ENCODE assay signal across 8 cellular contexts in the genomic region with DNA sequence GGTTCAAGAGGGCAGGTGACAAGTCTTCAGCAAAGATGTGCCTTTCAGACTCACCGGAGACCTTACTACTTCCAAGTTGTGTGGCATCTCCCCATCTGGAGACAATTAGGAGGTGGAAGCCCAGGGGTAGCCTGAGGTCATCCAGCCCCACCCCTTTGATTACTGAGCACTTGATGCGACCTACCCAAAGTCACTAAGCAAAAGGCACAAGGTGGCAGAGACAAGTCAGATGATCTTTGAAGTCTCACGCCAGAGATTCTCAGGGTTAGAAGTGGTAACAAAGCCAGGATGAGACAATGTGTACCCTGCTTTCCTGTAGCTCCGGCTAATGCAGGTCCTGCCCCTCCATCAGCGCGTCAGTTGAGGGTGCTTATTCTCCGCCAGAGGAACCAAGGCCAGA. TPM values are rescaled to one million over a fixed set of nuclear protein-coding genes. Genes with fewer than 3 reads are reported as not detected.
DNase-seq lines count a peak whose midpoint lies in the region; ATAC-seq, FAIRE-seq and TF ChIP-seq lines count a peak whose summit lies in the region.

No MANE protein-coding gene starts in this region.

- no peaks in the 10 kb centered on the region for H3K9me3 ChIP-seq in astrocyte (ENCODE audit: insufficient read depth, low read depth, low read length)

- peaks cover 25% of the 10 kb centered on the region for H3K4me1 ChIP-seq in astrocyte (ENCODE audit: insufficient read depth, low read length)

- H3K27me3 Mint-ChIP-seq in CD14-positive monocyte (ENCODE audit: low read depth in 3 of 3) (peaks cover 0 to 2% (median 0%) of the 10 kb centered on the region in 3 donors), HFFc6 (ENCODE audit: insufficient read depth) (peaks cover 6% of the 10 kb centered on the region), astrocyte (ENCODE audit: low read depth, unreplicated experiment) (no peaks in the 10 kb centered on the region)
- H3K27me3 Mint-ChIP-seq in naive thymus-derived CD8-positive, alpha-beta T cell, result no peaks in the 10 kb centered on the region

- no peaks in the 10 kb centered on the region for H3K9me3 Mint-ChIP-seq in CD14-positive monocyte
- no peaks in the 10 kb centered on the region for H3K9me3 Mint-ChIP-seq in HFFc6
- H3K9me3 Mint-ChIP-seq in astrocyte (ENCODE audit: unreplicated experiment), result no peaks in the 10 kb centered on the region
- no peaks in the 10 kb centered on the region for H3K9me3 Mint-ChIP-seq in naive thymus-derived CD8-positive, alpha-beta T cell

- H4K20me1 ChIP-seq in astrocyte (ENCODE audit: insufficient read depth, low read length), result peaks cover 7% of the 10 kb centered on the region

- H3K36me3 Mint-ChIP-seq in CD14-positive monocyte (peaks cover 15 to 17% of the 10 kb centered on the region in 2 donors), HFFc6 (ENCODE audit: low read depth) (0 out of 2 replicates have a peak, but pooled peaks cover 7% of the 10 kb centered on the region), astrocyte (ENCODE audit: low read depth, unreplicated experiment) (peaks cover 3% of the 10 kb centered on the region)
- peaks cover 0 to 6% (median 4%) of the 10 kb centered on the region in 3 donors for H3K36me3 Mint-ChIP-seq in naive thymus-derived CD8-positive, alpha-beta T cell

- H3K27ac ChIP-seq in astrocyte (ENCODE audit: low read depth, low read length), result no peak overlapping the region

- intact Hi-C loops in CD14-positive monocyte (cut with micrococcal nuclease), result loop anchor here (5.0 to 10.0 kb wide), 9 partner anchors 39 to 536 kb away; a partner anchor contains a TSS

- no peak for FAIRE-seq in astrocyte (lab: Jason Lieb, UNC)
- FAIRE-seq in RCC 7860 (lab: Jason Lieb, UNC), result no peak

- TF ChIP-seq CTCF in CD14-positive monocyte (IDR thresholded peaks at IDR 0.05) (no peak), HFFc6 (IDR thresholded peaks at IDR 0.05) (no peak), astrocyte (IDR thresholded peaks at IDR 0.05; ENCODE audit: insufficient read depth, low read depth, low read length) (no peak)

- H3K4me3 Mint-ChIP-seq in CD14-positive monocyte, result peak overlapping the region; percentile 9 to 93
- peak overlapping the region; percentile 91 for H3K4me3 Mint-ChIP-seq in HFFc6
- H3K4me3 Mint-ChIP-seq in astrocyte (ENCODE audit: unreplicated experiment), result peak overlapping the region; percentile 86
- peak overlapping the region; percentile 85 to 96 (median 94) for H3K4me3 Mint-ChIP-seq in naive thymus-derived CD8-positive, alpha-beta T cell

- H3K79me2 ChIP-seq in astrocyte (ENCODE audit: insufficient read depth, low read length), result peaks cover 30% of the 10 kb centered on the region

- H2AFZ ChIP-seq in astrocyte (ENCODE audit: low read depth, low read length), result no peak overlapping the region

- H3K9ac ChIP-seq in astrocyte (ENCODE audit: low read length), result peak overlapping the region; percentile 89

- H3K27ac Mint-ChIP-seq in CD14-positive monocyte (peak overlapping the region; percentile 89 to 97 (median 95)), HFFc6 (peak overlapping the region; percentile 91), astrocyte (ENCODE audit: unreplicated experiment) (peak overlapping the region; percentile 67)
- H3K27ac Mint-ChIP-seq in naive thymus-derived CD8-positive, alpha-beta T cell, result peak overlapping the region; percentile 80 to 97 (median 94)

- peaks cover 47% of the 10 kb centered on the region for H3K4me1 Mint-ChIP-seq in CD14-positive monocyte
- peaks cover 26% of the 10 kb centered on the region for H3K4me1 Mint-ChIP-seq in HFFc6 (ENCODE audit: low read depth)
- peaks cover 22% of the 10 kb centered on the region for H3K4me1 Mint-ChIP-seq in astrocyte (ENCODE audit: low read depth, unreplicated experiment)
- H3K4me1 Mint-ChIP-seq in naive thymus-derived CD8-positive, alpha-beta T cell, result peaks cover 33 to 66% (median 59%) of the 10 kb centered on the region in 4 donors

- peak overlapping the region; percentile 91 for H3K4me2 ChIP-seq in astrocyte (ENCODE audit: low read length)

- H3K27me3 ChIP-seq in astrocyte (ENCODE audit: insufficient read depth, low read length), result no peaks in the 10 kb centered on the region

- H3K4me3 ChIP-seq in astrocyte (ENCODE audit: insufficient read depth, low read depth, low read length), result no peak overlapping the region

- DNase-seq in CD14-positive monocyte (ENCODE audit: low spot score) (no peak), HFFc6 (no peak), astrocyte (ENCODE audit: low read depth) (no peak), NCI-H2196 treated with DMSO at 0.1 percent for 48 hours (lab: John Stamatoyannopoulos, UW; ENCODE audit: unreplicated experiment) (no peak), RCC 7860 (ENCODE audit: low spot score) (no peak)
- peak in 7 of 10 donors; percentile 15 to 53 (median 29) for DNase-seq in naive thymus-derived CD8-positive, alpha-beta T cell

- no peaks in the 10 kb centered on the region for H3K36me3 ChIP-seq in astrocyte (ENCODE audit: insufficient read depth, low read length)

- ATAC-seq in naive thymus-derived CD8-positive, alpha-beta T cell, result peak; percentile 5 to 21
- ATAC-seq in HG03280 (IDR thresholded peaks at IDR 0.05; ENCODE audit: unreplicated experiment) (no peak), GM19328 (IDR thresholded peaks at IDR 0.05; ENCODE audit: unreplicated experiment) (no peak)

- POLR2A ChIA-PET in naive thymus-derived CD8-positive, alpha-beta T cell (lab: Charles Lee), result interaction anchor here (0.6 to 1.7 kb wide), 5 partner anchors 11 to 303 kb away, joined by 3 to 12 read pairs (median 5); no protein-coding TSS in a partner anchor

RNA-seq across cellular contexts. Expression of a gene that starts 1.4 kb away (rescaled TPM):
- 10 to 100 TPM; 38.7 to 42.0 TPM for polyA plus RNA-seq in CD14-positive monocyte
- 10 to 100 TPM; 31.9 to 43.4 (median 37.9) TPM for total RNA-seq in HFFc6 (2021; fragmentation: NEBNext Ultra II Directional; extraction: Animal tissue kit (Norgen Biotek cat#: 25700))
- total RNA-seq in astrocyte, result 105 and 122 TPM in 2 replicates
- total RNA-seq in naive thymus-derived CD8-positive, alpha-beta T cell, result 100 to 1,000 TPM; 125 to 141 TPM
- polyA plus RNA-seq in naive thymus-derived CD8-positive, alpha-beta T cell, result 100 to 1,000 TPM; 107 to 148 (median 116) TPM

Comparison
In these comparisons a context has a peak if more than half of its experiments do, and no peak if none do; other contexts are left out.
1. DNase-seq: peak in naive thymus-derived CD8-positive, alpha-beta T cell (7 of 10); none in CD14-positive monocyte (single experiment), HFFc6 (single experiment), astrocyte (single experiment), NCI-H2196 treated with DMSO at 0.1 percent for 48 hours (single experiment) and RCC 7860 (single experiment).
2. ATAC-seq: peak in naive thymus-derived CD8-positive, alpha-beta T cell (2 of 2); none in HG03280 (single experiment) and GM19328 (single experiment).
3. Peak in every context shown above with its lines, with median percentiles within 50 percentile points of each other: H3K27ac Mint-ChIP-seq and H3K4me3 Mint-ChIP-seq.